Comparison of ENCODE assay signal across 23 cellular contexts in the genomic region with DNA sequence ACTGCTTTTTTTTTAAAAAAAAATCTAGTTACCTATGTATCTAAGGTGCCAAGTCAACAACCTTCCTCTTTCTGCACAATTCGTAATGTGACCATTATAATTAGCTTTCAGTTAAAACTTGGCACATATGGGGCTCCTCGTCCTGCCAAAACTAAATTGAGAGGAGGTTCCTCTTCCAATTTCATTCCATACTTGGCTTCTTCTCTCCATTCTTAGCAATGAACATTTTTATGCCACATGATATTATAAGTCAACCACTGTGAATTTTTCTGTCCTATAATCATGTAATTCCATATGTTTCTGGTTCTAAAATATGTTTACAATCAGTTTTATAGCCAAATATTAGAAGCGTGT.
DNase-seq lines count a peak whose midpoint lies in the region; ATAC-seq and TF ChIP-seq lines count a peak whose summit lies in the region.
"Had no signal": no experiment of that assay in that cellular context is flagged by ENCODE, and none has a peak within 500 bp of the region (broad histone marks: within the 10 kb centered on the region; RNA-seq: fewer than 3 reads in every experiment).

No MANE protein-coding gene starts in this region.

- CTCF ChIA-PET in MCF 10A (lab: Yijun Ruan, JAX): interaction anchor here (0.6 to 2.2 kb wide), 5 partner anchors 25 to 936 kb away, joined by 3 to 9 read pairs (median 3); no protein-coding TSS in a partner anchor

- POLR2A ChIA-PET in MCF 10A (lab: Yijun Ruan, JAX): interaction anchor here (1.1 kb wide), 1 partner anchor 136 kb away, joined by 3 read pairs; no protein-coding TSS in a partner anchor

- H3K4me1 ChIP-seq in breast epithelium (no peaks in the 10 kb centered on the region), esophagus muscularis mucosa (peaks cover 7 to 54% (median 51%) of the 10 kb centered on the region in 4 donors), stomach smooth muscle (ENCODE audit: control insufficient read depth, insufficient read depth, low read length) (peaks cover 16% of the 10 kb centered on the region)
- H3K4me1 ChIP-seq: Caco-2 had no signal

- no peak overlapping the region for H3K9ac ChIP-seq in stomach smooth muscle (ENCODE audit: low read length in 2 of 2)

- H3K36me3 ChIP-seq in breast epithelium: no peaks in the 10 kb centered on the region
- no peaks in the 10 kb centered on the region for H3K36me3 ChIP-seq in esophagus muscularis mucosa
- no peaks in the 10 kb centered on the region for H3K36me3 ChIP-seq in stomach smooth muscle (ENCODE audit: control insufficient read depth in 2 of 2, insufficient read depth in 2 of 2, low read length in 2 of 2)
- H3K36me3 ChIP-seq: cardiac muscle cell, ovary, Peyer's patch had no signal

- no peaks in the 10 kb centered on the region for H3K4me1 Mint-ChIP-seq in MCF 10A (ENCODE audit: insufficient read depth, unreplicated experiment)
- no peaks in the 10 kb centered on the region for H3K4me1 Mint-ChIP-seq in activated T-helper 17 cell treated with anti-CD3 and anti-CD28 coated beads, Interleukin-2, amount 50 U/mL, for 72 hours
- H3K4me1 Mint-ChIP-seq: activated CD4-positive, alpha-beta T cell treated with anti-CD3 and anti-CD28 coated beads, Interleukin-2, amount 10 ng/mL, durations not matched to agents 24 days and 14 days; CD14-positive monocyte had no signal

- H3K4me3 ChIP-seq in breast epithelium (no peak overlapping the region), esophagus muscularis mucosa (no peak overlapping the region), stomach smooth muscle (ENCODE audit: low read length in 2 of 2) (no peak overlapping the region)
- H3K4me3 ChIP-seq: cardiac muscle cell, ovary, Peyer's patch had no signal

- no peak overlapping the region for H3K27ac Mint-ChIP-seq in MCF 10A (ENCODE audit: low read depth, unreplicated experiment)
- no peak overlapping the region for H3K27ac Mint-ChIP-seq in activated T-helper 17 cell treated with anti-CD3 and anti-CD28 coated beads, Interleukin-2, amount 50 U/mL, for 72 hours
- H3K27ac Mint-ChIP-seq: activated CD4-positive, alpha-beta T cell treated with anti-CD3 and anti-CD28 coated beads, Interleukin-2, amount 10 ng/mL, durations not matched to agents 24 days and 14 days; activated naive CD8-positive, alpha-beta T cell; CD14-positive monocyte had no signal

- H3K4me3 Mint-ChIP-seq in MCF 10A (ENCODE audit: unreplicated experiment): no peak overlapping the region
- H3K4me3 Mint-ChIP-seq in activated T-helper 17 cell treated with anti-CD3 and anti-CD28 coated beads, Interleukin-2, amount 50 U/mL, for 72 hours: no peak overlapping the region
- H3K4me3 Mint-ChIP-seq: activated CD4-positive, alpha-beta T cell treated with anti-CD3 and anti-CD28 coated beads, Interleukin-2, amount 10 ng/mL, durations not matched to agents 24 days and 14 days; activated naive CD8-positive, alpha-beta T cell; CD14-positive monocyte had no signal

- TF ChIP-seq CTCF in breast epithelium (IDR thresholded peaks at IDR 0.05) (no peak), MCF 10A (IDR thresholded peaks at IDR 0.05; ENCODE audit: unreplicated experiment) (no peak), esophagus muscularis mucosa (IDR thresholded peaks at IDR 0.05) (no peak)

- intact Hi-C loops in breast epithelium (cut with DNase I; ENCODE audit: low total_unique reads): no loop called here
- intact Hi-C loops in MCF 10A (cut with micrococcal nuclease): loop anchor here (5.0 to 10.0 kb wide), 2 partner anchors 99 to 232 kb away; no protein-coding TSS in a partner anchor
- intact Hi-C loops in esophagus muscularis mucosa (cut with DNase I): loop anchor here (5.0 to 10.0 kb wide), 2 partner anchors 112 to 319 kb away; no protein-coding TSS in a partner anchor

- H3K9me3 Mint-ChIP-seq in MCF 10A (ENCODE audit: unreplicated experiment): no peaks in the 10 kb centered on the region
- peaks cover 10% of the 10 kb centered on the region for H3K9me3 Mint-ChIP-seq in activated T-helper 17 cell treated with anti-CD3 and anti-CD28 coated beads, Interleukin-2, amount 50 U/mL, for 72 hours
- H3K9me3 Mint-ChIP-seq: activated CD4-positive, alpha-beta T cell treated with anti-CD3 and anti-CD28 coated beads, Interleukin-2, amount 10 ng/mL, durations not matched to agents 24 days and 14 days; neural crest cell; WTC11 had no signal

- H3K27me3 Mint-ChIP-seq in MCF 10A (ENCODE audit: insufficient read depth, unreplicated experiment): peaks cover 12% of the 10 kb centered on the region
- H3K27me3 Mint-ChIP-seq in activated T-helper 17 cell treated with anti-CD3 and anti-CD28 coated beads, Interleukin-2, amount 50 U/mL, for 72 hours: no peaks in the 10 kb centered on the region
- H3K27me3 Mint-ChIP-seq: activated CD4-positive, alpha-beta T cell treated with anti-CD3 and anti-CD28 coated beads, Interleukin-2, amount 10 ng/mL, durations not matched to agents 24 days and 14 days; activated naive CD8-positive, alpha-beta T cell had no signal

- no peak for TF ChIP-seq POLR2A in breast epithelium (IDR thresholded peaks at IDR 0.05)
- TF ChIP-seq POLR2A in esophagus muscularis mucosa (IDR thresholded peaks at IDR 0.05; ENCODE audit: low read depth): no peak

- no peaks in the 10 kb centered on the region for H3K36me3 Mint-ChIP-seq in MCF 10A (ENCODE audit: insufficient read depth, unreplicated experiment)
- H3K36me3 Mint-ChIP-seq in activated T-helper 17 cell treated with anti-CD3 and anti-CD28 coated beads, Interleukin-2, amount 50 U/mL, for 72 hours (ENCODE audit: low read depth): no peaks in the 10 kb centered on the region
- H3K36me3 Mint-ChIP-seq: activated naive CD8-positive, alpha-beta T cell; CD14-positive monocyte; WTC11 had no signal

- H3K27me3 ChIP-seq in breast epithelium (no peaks in the 10 kb centered on the region), esophagus muscularis mucosa (no peaks in the 10 kb centered on the region), stomach smooth muscle (ENCODE audit: control insufficient read depth in 1 of 2, insufficient read depth in 2 of 2, low read length in 2 of 2) (no peaks in the 10 kb centered on the region)
- H3K27me3 ChIP-seq: ovary, Peyer's patch had no signal

- BruUV-seq in MCF 10A (replicated peaks; lab: Mats Ljungman, UMichigan): no TSS peak

- WGBS in esophagus muscularis mucosa: 29% methylated on average over 3 of the region's 3 CpGs

- H3K27ac ChIP-seq in breast epithelium: peak overlapping the region; percentile 9 to 48
- H3K27ac ChIP-seq in esophagus muscularis mucosa (replicated peaks in 1 of 4): peak overlapping the region in 3 of 4 donors; percentile 11 to 66 (median 41)
- peak overlapping the region; percentile 18 for H3K27ac ChIP-seq in stomach smooth muscle (ENCODE audit: low read length)
- H3K27ac ChIP-seq: cardiac muscle cell, GM23248, ovary, Peyer's patch had no signal

- TF ChIP-seq EP300 in esophagus muscularis mucosa (IDR thresholded peaks at IDR 0.05): no peak

- DNase-seq in breast epithelium (ENCODE audit: low spot score in 2 of 2): no peak
- no peak for DNase-seq in MCF 10A (ENCODE audit: unreplicated experiment)
- DNase-seq in NCI-H446 (lab: John Stamatoyannopoulos, UW): peak; percentile 87 to 91
- no peak for DNase-seq in esophagus muscularis mucosa (ENCODE audit: extremely low spot score)
- DNase-seq: activated CD4-positive, alpha-beta T cell treated with anti-CD3 and anti-CD28 coated beads, Interleukin-2, amount 10 ng/mL, durations not matched to agents 24 days and 14 days; activated effector memory CD4-positive, alpha-beta T cell treated with anti-CD3 and anti-CD28 coated beads, Interleukin-2, amount 50 U/mL, for 16 hours; activated T-cell treated with anti-CD3 and anti-CD28 coated beads, Interleukin-2, amount 50 U/mL, for 1 hour; GF-D8; MV-4-11; stimulated activated naive CD4-positive, alpha-beta T cell treated with Interleukin-2 at 50 U/mL for 16 hours had no signal

- no peak for ATAC-seq in GM19395 (IDR thresholded peaks at IDR 0.05; ENCODE audit: unreplicated experiment)
- ATAC-seq in activated T-helper 17 cell treated with anti-CD3 and anti-CD28 coated beads, Interleukin-2, amount 50 U/mL, for 72 hours (replicated peaks): no peak
- no peak for ATAC-seq in HG02840 (IDR thresholded peaks at IDR 0.05; ENCODE audit: low FRiP score, unreplicated experiment)

- H3K9me3 ChIP-seq in breast epithelium (no peaks in the 10 kb centered on the region), esophagus muscularis mucosa (no peaks in the 10 kb centered on the region), stomach smooth muscle (ENCODE audit: control insufficient read depth in 2 of 2, low read length in 2 of 2) (peaks cover 0 to 3% of the 10 kb centered on the region in 2 donors)
- H3K9me3 ChIP-seq: Caco-2, ovary, Peyer's patch had no signal

Comparison
In these comparisons a context has a peak if more than half of its experiments do, and no peak if none do; other contexts are left out.
1. DNase-seq: peak in NCI-H446 (2 of 2); none in breast epithelium (0 of 2), MCF 10A (single experiment) and esophagus muscularis mucosa (single experiment).
2. Peak in every context shown above with its lines, with median percentiles within 50 percentile points of each other: H3K27ac ChIP-seq.